ENCODE assay signal across 9 cellular contexts in the genomic region with DNA sequence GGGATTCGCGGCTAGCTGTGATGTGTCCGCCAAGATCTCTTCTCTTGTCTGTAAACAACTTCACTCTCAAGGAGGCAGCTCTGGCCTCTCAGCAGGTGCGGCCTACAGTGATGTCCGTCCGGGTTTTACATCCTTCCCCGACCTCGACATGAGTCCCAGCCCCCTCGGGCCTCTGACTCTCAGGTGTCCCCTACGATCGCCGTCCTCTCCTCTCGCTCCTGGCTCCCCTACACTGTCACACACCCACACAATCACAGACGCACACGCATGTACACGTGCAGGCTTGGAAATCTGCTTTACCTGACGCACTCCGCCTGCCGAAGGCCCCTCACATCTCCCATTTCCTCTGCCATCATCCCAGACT. TPM values are rescaled to one million over a fixed set of nuclear protein-coding genes. Genes with fewer than 3 reads are reported as not detected.
DNase-seq lines count a peak whose midpoint lies in the region; ATAC-seq, FAIRE-seq and TF ChIP-seq lines count a peak whose summit lies in the region.
"Had no signal": no experiment of that assay in that cellular context is flagged by ENCODE, and none has a peak within 500 bp of the region (broad histone marks: within the 10 kb centered on the region; RNA-seq: fewer than 3 reads in every experiment).

No MANE protein-coding gene starts in this region.

- DNase-seq in AG09309 (ENCODE audit: low read depth) (no peak), K562 (ENCODE audit: extremely low read depth in 1 of 4, low spot score in 3 of 4) (no peak), left lung (peak in 1 of 2 donors; percentile 51), NCI-H2029 (lab: John Stamatoyannopoulos, UW) (no peak), NCI-H226 (no peak)

- CTCF ChIA-PET in K562 (lab: Yijun Ruan, JAX; ENCODE audit: low intra/inter-chr PET ratio), result no interaction called here

- peak overlapping the region; percentile 23 to 92; a peak in 2 of 4 replicates for H3K9ac ChIP-seq in K562 (ENCODE audit: insufficient read depth in 1 of 2, low read depth in 2 of 2, low read length in 2 of 2)

- no peak for TF ChIP-seq RAD21 in K562 (CRISPR knock-in tag; conservative IDR thresholded peaks at IDR 0.05 in 1 of 2, IDR thresholded peaks at IDR 0.05 in 1 of 2)

- POLR2A ChIA-PET in K562 (lab: Yijun Ruan, JAX), result interaction anchor here (0.7 to 1.8 kb wide), 4 partner anchors 9 to 285 kb away, joined by 3 to 4 read pairs (median 3); no protein-coding TSS in a partner anchor

- no peaks in the 10 kb centered on the region for H3K79me2 ChIP-seq in K562 (ENCODE audit: control insufficient read depth, insufficient read depth, low read length)

- H3K9me1 ChIP-seq in K562 (ENCODE audit: control insufficient read depth, insufficient read depth, low read length), result no peaks in the 10 kb centered on the region

- peak overlapping the region; percentile 77 for H2AFZ ChIP-seq in K562 (ENCODE audit: low read depth, low read length)

- H3K4me3 ChIP-seq in AG09309 (ENCODE audit: control insufficient read depth, low read depth, low read length) (peak overlapping the region; percentile 47), K562 (peak overlapping the region; percentile 44), left lung (peak overlapping the region; percentile 54 to 75), thymus (ENCODE audit: low read length) (peak overlapping the region; percentile 66)

- no peaks in the 10 kb centered on the region for H3K9me3 ChIP-seq in K562 (replicated peaks; ENCODE audit: control insufficient read depth, insufficient read depth, low read depth, low read length)
- H3K9me3 ChIP-seq in left lung, result no peaks in the 10 kb centered on the region
- H3K9me3 ChIP-seq in thymus (ENCODE audit: control insufficient read depth), result no peaks in the 10 kb centered on the region

- no peaks in the 10 kb centered on the region for H3K36me3 ChIP-seq in K562 (ENCODE audit: control insufficient read depth, insufficient read depth, low read length)
- no peaks in the 10 kb centered on the region for H3K36me3 ChIP-seq in left lung
- no peaks in the 10 kb centered on the region for H3K36me3 ChIP-seq in thymus (ENCODE audit: control insufficient read depth, insufficient read depth)

- 10% methylated on average over 19 of the region's 19 CpGs for WGBS in K562 (ENCODE audit: insufficient coverage, low coverage, missing lambda C conversion rate)
- 39% methylated on average over 19 of the region's 19 CpGs for WGBS in thymus

- ATAC-seq in HG02642 (IDR thresholded peaks at IDR 0.05; ENCODE audit: poor library complexity, unreplicated experiment) (peak; percentile 0), K562 (no peak), left lung (peak; percentile 40), HG03108 (IDR thresholded peaks at IDR 0.05; ENCODE audit: unreplicated experiment) (no peak)

- TF ChIP-seq CTCF in AG09309 (IDR thresholded peaks at IDR 0.05; ENCODE audit: control insufficient read depth, insufficient read depth, low read depth, low read length, missing control alignments), result no peak
- no peak for TF ChIP-seq CTCF in K562 (IDR thresholded peaks at IDR 0.05 in 2 of 3, conservative IDR thresholded peaks at IDR 0.05 in 1 of 3; ENCODE audit: insufficient read depth in 2 of 3, low read depth in 1 of 3, low read length in 3 of 3)
- TF ChIP-seq CTCF in left lung (IDR thresholded peaks at IDR 0.05), result no peak

- intact Hi-C loops in K562 (cut with micrococcal nuclease), result loop anchor here (5.0 kb wide), 1 partner anchor 485 kb away; a partner anchor contains a TSS
- intact Hi-C loops in left lung (cut with DNase I), result no loop called here

- H3K27ac ChIP-seq in K562 (ENCODE audit: extremely low read depth, low read depth, low read length) (no peak overlapping the region), left lung (peak overlapping the region; percentile 72 to 82), thymus (ENCODE audit: low read depth) (no peak overlapping the region)

- no TSS peak for BruUV-seq in K562 (replicated peaks; lab: Mats Ljungman, UMichigan)

- FAIRE-seq in K562 (lab: Jason Lieb, UNC), result no peak

- H4K20me1 ChIP-seq in K562 (replicated peaks; ENCODE audit: control insufficient read depth, insufficient read depth, low read length), result no peaks in the 10 kb centered on the region

- H3K4me2 ChIP-seq in K562 (ENCODE audit: insufficient read depth, low read length), result peak overlapping the region; percentile 82

- no peak for TF ChIP-seq POLR2A in K562 (conservative IDR thresholded peaks at IDR 0.05)

- H3K27me3 ChIP-seq in K562 (ENCODE audit: control insufficient read depth in 2 of 2, insufficient read depth in 2 of 2, low read length in 2 of 2) (peaks cover 22 to 31% of the 10 kb centered on the region in 2 experiments), left lung (no peaks in the 10 kb centered on the region), thymus (ENCODE audit: control insufficient read depth, insufficient read depth) (no peaks in the 10 kb centered on the region)

- peaks cover 15 to 16% of the 10 kb centered on the region in 2 experiments; a peak in 4 of 5 replicates for H3K4me1 ChIP-seq in K562 (replicated peaks in 1 of 2; ENCODE audit: control insufficient read depth in 2 of 2, insufficient read depth in 2 of 2, low read length in 2 of 2)
- H3K4me1 ChIP-seq in left lung, result peaks cover 0 to 15% of the 10 kb centered on the region in 2 donors
- peaks cover 13% of the 10 kb centered on the region for H3K4me1 ChIP-seq in thymus (ENCODE audit: control insufficient read depth, insufficient read depth, low read length)

- TF ChIP-seq EP300 in K562 (IDR thresholded peaks at IDR 0.05; ENCODE audit: low read length), result no peak

- in situ Hi-C loops in K562 (cut with MboI), result no loop called here

TF ChIP-seq in K562, 482 proteins besides CTCF, POLR2A, EP300 and RAD21:
- TF ChIP-seq, protein P1, sequence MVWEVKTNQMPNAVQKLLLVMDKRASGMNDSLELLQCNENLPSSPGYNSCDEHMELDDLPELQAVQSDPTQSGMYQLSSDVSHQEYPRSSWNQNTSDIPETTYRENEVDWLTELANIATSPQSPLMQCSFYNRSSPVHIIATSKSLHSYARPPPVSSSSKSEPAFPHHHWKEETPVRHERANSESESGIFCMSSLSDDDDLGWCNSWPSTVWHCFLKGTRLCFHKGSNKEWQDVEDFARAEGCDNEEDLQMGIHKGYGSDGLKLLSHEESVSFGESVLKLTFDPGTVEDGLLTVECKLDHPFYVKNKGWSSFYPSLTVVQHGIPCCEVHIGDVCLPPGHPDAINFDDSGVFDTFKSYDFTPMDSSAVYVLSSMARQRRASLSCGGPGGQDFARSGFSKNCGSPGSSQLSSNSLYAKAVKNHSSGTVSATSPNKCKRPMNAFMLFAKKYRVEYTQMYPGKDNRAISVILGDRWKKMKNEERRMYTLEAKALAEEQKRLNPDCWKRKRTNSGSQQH (CRISPR knock-in tag; IDR thresholded peaks at IDR 0.05), result 0 out of 2 replicates have a peak, but pooled peaks have one; percentile 33
- TF ChIP-seq ZNF766 (CRISPR knock-in tag; conservative IDR thresholded peaks at IDR 0.05) (no peak), FOXK2 (conservative IDR thresholded peaks at IDR 0.05 in 1 of 2, IDR thresholded peaks at IDR 0.05 in 1 of 2; ENCODE audit: low read depth in 2 of 2) (0 out of 4 replicates have a peak, but pooled peaks of 1 of the 2 experiments have one; percentile 40), LEF1 (IDR thresholded peaks at IDR 0.05) (no peak), ZFX (CRISPR knock-in tag; IDR thresholded peaks at IDR 0.05) (peak; percentile 36)

RNA-seq across cellular contexts. Expression of a gene that starts 0.8 kb away (rescaled TPM):
- total RNA-seq in K562 (2011; cell fraction: chromatin; rRNA removed; ENCODE audit: low replicate concordance), result 0.16 TPM in 1 of 2 replicates, not detected in the other
- total RNA-seq in K562 (2011; cell fraction: nucleolus; rRNA removed), result not detected in 2 replicates
- 0.15 TPM in 1 of 2 replicates, not detected in the other for total RNA-seq in K562 (2011; cell fraction: nucleoplasm; rRNA removed)
- total RNA-seq in K562 (2014; rRNA removed), result not detected in 2 replicates
- not detected in 2 replicates for total RNA-seq in K562 (2014; rRNA removed; fragmentation: Illumina TruSeq; extraction: Trizol)
- not detected in 2 replicates for total RNA-seq in K562 (2015; rRNA removed; fragmentation: Illumina TruSeq; extraction: Trizol)
- not detected in 2 replicates for total RNA-seq in K562 (2021)
- polyA plus RNA-seq in K562 (2011; rRNA removed), result 0.17 TPM in 1 of 2 replicates, not detected in the other
- 0.01 TPM in 1 of 2 replicates, not detected in the other for polyA plus RNA-seq in K562 (2011; cell fraction: cytosol; rRNA removed)
- 0.07 TPM in 1 of 2 replicates, not detected in the other for polyA plus RNA-seq in K562 (2011; cell fraction: nucleus; rRNA removed)
- 0.18 TPM in 1 of 2 replicates, not detected in the other for polyA plus RNA-seq in K562 (2012)
- polyA plus RNA-seq in K562 (2014; fragmentation: Illumina TruSeq; extraction: Trizol), result not detected in 2 replicates
- not detected for polyA plus RNA-seq in K562 (2014; fragmentation: Nextera tagmentation; extraction: Ambion mirVana)
- polyA plus RNA-seq in K562 (2014; rRNA removed), result not detected in 2 replicates
- polyA minus RNA-seq in K562 (2011; rRNA and poly(A)+ RNA removed), result 0.07 TPM in 1 of 2 replicates, not detected in the other
- not detected in 2 replicates for polyA minus RNA-seq in K562 (2011; cell fraction: cytosol; rRNA and poly(A)+ RNA removed)
- not detected in 2 replicates for polyA minus RNA-seq in K562 (2011; cell fraction: nucleus; rRNA and poly(A)+ RNA removed)
- 10 to 100 TPM in 1 of 2 donors, under 1 TPM in 1; 0.73 to 10.7 TPM for total RNA-seq in left lung
- polyA plus RNA-seq in thymus, result 2.4 TPM
- total RNA-seq: lung microvascular endothelial cell had no signal

RNA-seq across cellular contexts. Expression of a gene that starts 16.8 kb away (rescaled TPM):
- total RNA-seq in K562 (2011; cell fraction: chromatin; rRNA removed; ENCODE audit: low replicate concordance), result 4.6 and 9.1 TPM in 2 replicates
- 5.5 and 5.9 TPM in 2 replicates for total RNA-seq in K562 (2011; cell fraction: nucleolus; rRNA removed)
- 5.6 and 6.5 TPM in 2 replicates for total RNA-seq in K562 (2011; cell fraction: nucleoplasm; rRNA removed)
- total RNA-seq in K562 (2014; rRNA removed) (0.33 and 1.4 TPM in 2 replicates), K562 (2014; rRNA removed; fragmentation: Illumina TruSeq; extraction: Trizol) (0.10 and 0.15 TPM in 2 replicates), K562 (2015; rRNA removed; fragmentation: Illumina TruSeq; extraction: Trizol) (0.40 and 0.79 TPM in 2 replicates), K562 (2021) (0.40 and 0.60 TPM in 2 replicates), left lung (10 to 100 TPM; 22.4 to 26.8 TPM)
- polyA plus RNA-seq in K562 (2011; rRNA removed) (3.4 and 4.5 TPM in 2 replicates), K562 (2014; fragmentation: Illumina TruSeq; extraction: Trizol) (0.45 and 0.65 TPM in 2 replicates), K562 (2014; fragmentation: Nextera tagmentation; extraction: Ambion mirVana) (under 1 TPM; 0.06 to 0.20 TPM), K562 (2014; rRNA removed) (0.09 and 0.24 TPM in 2 replicates), thymus (9.2 TPM)
- 2.8 and 3.2 TPM in 2 replicates for polyA plus RNA-seq in K562 (2011; cell fraction: cytosol; rRNA removed)
- polyA plus RNA-seq in K562 (2011; cell fraction: nucleus; rRNA removed), result 10.8 and 11.2 TPM in 2 replicates
- polyA plus RNA-seq in K562 (2012), result 0.43 and 1.8 TPM in 2 replicates
- polyA minus RNA-seq in K562 (2011; rRNA and poly(A)+ RNA removed), result 3.8 and 6.7 TPM in 2 replicates
- 2.5 and 2.6 TPM in 2 replicates for polyA minus RNA-seq in K562 (2011; cell fraction: cytosol; rRNA and poly(A)+ RNA removed)
- 8.3 and 11.8 TPM in 2 replicates for polyA minus RNA-seq in K562 (2011; cell fraction: nucleus; rRNA and poly(A)+ RNA removed)

Comparison
In these comparisons a context has a peak if more than half of its experiments do, and no peak if none do; other contexts are left out.
1. ATAC-seq: peak in HG02642 (single experiment) and left lung (single experiment); none in K562 (single experiment) and HG03108 (single experiment).
2. H3K27ac ChIP-seq: peak in left lung (2 of 2); none in K562 (single experiment) and thymus (single experiment).
3. Peak in every context shown above with its lines, with median percentiles within 50 percentile points of each other: H3K4me3 ChIP-seq.